ENCODE assay signal across 20 cellular contexts in genomic region chr16:52671560-52671959, GRCh38.
"Had no signal": no experiment of that assay in that cellular context is flagged by ENCODE, and none has a peak within 500 bp of the region (broad histone marks: within the 10 kb centered on the region; RNA-seq: fewer than 3 reads in every experiment).

No MANE protein-coding gene starts in this region.

- H3K27me3 Mint-ChIP-seq: IgD-negative memory B cell had no signal

- FAIRE-seq: RCC 7860 had no signal

- H3K36me3 ChIP-seq: MG63, SJCRH30 had no signal

- DNase-seq: Karpas-422, KG1, MG63, NCI-H1092, NCI-H1105 treated with DMSO at 0.1 percent for 48 hours, NCI-H1417 treated with DMSO at 0.1 percent for 48 hours, NCI-H187, NCI-H2029 treated with DMSO at 0.1 percent for 48 hours, NCI-H226, NCI-H446 treated with DMSO at 0.1 percent for 48 hours, NCI-H510A treated with DMSO at 0.1 percent for 48 hours, NCI-H69, NCI-H774, Right ventricle myocardium superior, RPMI8226, SJCRH30, T-helper 1 cell had no signal

- H3K4me1 ChIP-seq: SJCRH30 had no signal

- ATAC-seq: SK-N-SH treated with all-trans-retinoic acid at 6 μM for 48 hours had no signal

- H3K4me1 Mint-ChIP-seq: IgD-negative memory B cell had no signal

- H3K9me3 ChIP-seq: MG63, SJCRH30 had no signal

- H3K27ac ChIP-seq: SJCRH30 had no signal

- H3K27me3 ChIP-seq: SJCRH30 had no signal

- H3K36me3 Mint-ChIP-seq: IgD-negative memory B cell had no signal

- H3K27ac Mint-ChIP-seq: IgD-negative memory B cell had no signal

- H3K4me3 ChIP-seq: MG63, SJCRH30 had no signal

- H3K4me3 Mint-ChIP-seq: IgD-negative memory B cell had no signal
